Comparison of ENCODE assay signal across 1 cellular context in the genomic region with DNA sequence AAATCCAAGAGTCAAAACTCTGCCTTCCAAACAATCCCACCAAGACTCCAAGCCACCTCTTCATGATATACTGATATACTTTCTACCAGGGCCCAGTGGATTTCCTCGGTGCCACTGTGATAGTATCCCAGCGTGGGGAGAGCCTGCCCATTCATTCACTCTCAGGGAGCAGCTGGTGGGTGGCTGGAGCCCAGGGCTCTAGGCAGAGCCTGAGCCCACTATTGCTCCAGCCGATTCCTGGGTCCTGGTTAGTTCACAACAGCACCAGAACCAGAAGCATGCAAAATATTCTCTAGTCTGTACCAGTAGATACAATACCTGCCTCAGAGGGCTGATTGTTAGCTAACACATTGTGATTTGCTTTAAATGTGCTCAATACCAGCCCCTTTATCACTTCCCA.
TF ChIP-seq lines count a peak whose summit lies in the region.

No MANE protein-coding gene starts in this region.

TF ChIP-seq in IMR-90, 13 proteins besides CTCF, POLR2A, EP300 and RAD21 (continued from another document):
- TF ChIP-seq ELK1 (IDR thresholded peaks at IDR 0.05; ENCODE audit: borderline replicate concordance, low read depth, low read length) (no peak), MAFK (IDR thresholded peaks at IDR 0.05; ENCODE audit: low read depth, low read length) (no peak), MAZ (IDR thresholded peaks at IDR 0.05; ENCODE audit: borderline replicate concordance, low read depth, low read length) (no peak), BHLHE40 (IDR thresholded peaks at IDR 0.05; ENCODE audit: low read depth, low read length) (no peak), SMC3 (IDR thresholded peaks at IDR 0.05; ENCODE audit: low read depth, low read length) (no peak), RFX5 (IDR thresholded peaks at IDR 0.05; ENCODE audit: low read depth, low read length) (no peak), CHD1 (IDR thresholded peaks at IDR 0.05; ENCODE audit: low read depth, low read length) (no peak)
